Comparison of ENCODE assay signal across 1 cellular context in genomic region chr20:4805663-4806449, GRCh38.
TF ChIP-seq lines count a peak whose summit lies in the region.

No MANE protein-coding gene starts in this region.

TF ChIP-seq in H1, 55 proteins besides CTCF, POLR2A, EP300 and RAD21 (continued from another document):
- TF ChIP-seq E2F6 (IDR thresholded peaks at IDR 0.05) (no peak), EZH2 (IDR thresholded peaks at IDR 0.05; ENCODE audit: low read depth, low read length, severe bottlenecking) (no peak)
